In the genomic region with DNA sequence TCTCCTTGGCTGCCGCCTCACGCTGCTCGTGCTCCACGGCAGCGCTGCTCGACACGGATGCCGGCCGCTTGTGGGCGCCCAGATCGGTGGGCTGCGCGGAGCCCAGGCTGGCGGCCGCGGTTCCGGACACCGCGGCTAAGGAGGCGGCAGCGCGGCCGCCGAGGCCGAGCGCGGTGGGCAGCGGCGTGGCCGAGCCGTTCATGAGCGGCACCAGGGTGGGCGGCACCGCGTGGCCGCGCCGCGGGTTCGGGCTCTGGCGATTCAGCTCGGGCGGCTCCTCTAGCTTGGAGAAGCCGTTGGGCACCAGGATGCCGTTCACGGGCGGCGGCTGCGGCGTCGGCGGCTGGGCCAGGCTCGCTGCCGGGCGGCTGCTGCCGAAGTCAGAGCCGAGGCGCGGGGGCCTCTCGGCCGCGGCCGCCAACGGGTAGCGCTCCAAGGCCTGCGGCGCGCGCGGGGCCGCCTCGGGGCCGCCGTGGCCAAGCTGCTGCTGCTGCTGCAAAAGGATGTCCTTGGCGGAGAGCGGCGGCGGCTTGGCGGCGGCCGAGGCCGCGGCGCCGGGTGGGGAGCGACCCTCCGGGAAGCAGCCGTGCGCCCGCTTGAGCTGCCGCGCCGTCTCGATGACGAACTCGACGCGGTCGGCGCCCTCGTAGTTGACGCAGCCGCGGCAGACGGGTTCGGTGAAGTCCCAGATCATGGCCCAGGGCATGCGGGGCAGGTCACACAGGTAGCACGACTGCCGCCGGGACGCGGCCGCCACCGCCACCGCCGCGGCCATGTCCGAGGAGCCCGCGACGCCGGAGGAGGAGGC, we compare ENCODE assay signal across 1 cellular context.
TF ChIP-seq lines count a peak whose summit lies in the region.

No MANE protein-coding gene starts in this region.

TF ChIP-seq in HepG2, 621 proteins besides CTCF, POLR2A, EP300 and RAD21 (continued from another document and continues in another):
- TF ChIP-seq, protein P1, sequence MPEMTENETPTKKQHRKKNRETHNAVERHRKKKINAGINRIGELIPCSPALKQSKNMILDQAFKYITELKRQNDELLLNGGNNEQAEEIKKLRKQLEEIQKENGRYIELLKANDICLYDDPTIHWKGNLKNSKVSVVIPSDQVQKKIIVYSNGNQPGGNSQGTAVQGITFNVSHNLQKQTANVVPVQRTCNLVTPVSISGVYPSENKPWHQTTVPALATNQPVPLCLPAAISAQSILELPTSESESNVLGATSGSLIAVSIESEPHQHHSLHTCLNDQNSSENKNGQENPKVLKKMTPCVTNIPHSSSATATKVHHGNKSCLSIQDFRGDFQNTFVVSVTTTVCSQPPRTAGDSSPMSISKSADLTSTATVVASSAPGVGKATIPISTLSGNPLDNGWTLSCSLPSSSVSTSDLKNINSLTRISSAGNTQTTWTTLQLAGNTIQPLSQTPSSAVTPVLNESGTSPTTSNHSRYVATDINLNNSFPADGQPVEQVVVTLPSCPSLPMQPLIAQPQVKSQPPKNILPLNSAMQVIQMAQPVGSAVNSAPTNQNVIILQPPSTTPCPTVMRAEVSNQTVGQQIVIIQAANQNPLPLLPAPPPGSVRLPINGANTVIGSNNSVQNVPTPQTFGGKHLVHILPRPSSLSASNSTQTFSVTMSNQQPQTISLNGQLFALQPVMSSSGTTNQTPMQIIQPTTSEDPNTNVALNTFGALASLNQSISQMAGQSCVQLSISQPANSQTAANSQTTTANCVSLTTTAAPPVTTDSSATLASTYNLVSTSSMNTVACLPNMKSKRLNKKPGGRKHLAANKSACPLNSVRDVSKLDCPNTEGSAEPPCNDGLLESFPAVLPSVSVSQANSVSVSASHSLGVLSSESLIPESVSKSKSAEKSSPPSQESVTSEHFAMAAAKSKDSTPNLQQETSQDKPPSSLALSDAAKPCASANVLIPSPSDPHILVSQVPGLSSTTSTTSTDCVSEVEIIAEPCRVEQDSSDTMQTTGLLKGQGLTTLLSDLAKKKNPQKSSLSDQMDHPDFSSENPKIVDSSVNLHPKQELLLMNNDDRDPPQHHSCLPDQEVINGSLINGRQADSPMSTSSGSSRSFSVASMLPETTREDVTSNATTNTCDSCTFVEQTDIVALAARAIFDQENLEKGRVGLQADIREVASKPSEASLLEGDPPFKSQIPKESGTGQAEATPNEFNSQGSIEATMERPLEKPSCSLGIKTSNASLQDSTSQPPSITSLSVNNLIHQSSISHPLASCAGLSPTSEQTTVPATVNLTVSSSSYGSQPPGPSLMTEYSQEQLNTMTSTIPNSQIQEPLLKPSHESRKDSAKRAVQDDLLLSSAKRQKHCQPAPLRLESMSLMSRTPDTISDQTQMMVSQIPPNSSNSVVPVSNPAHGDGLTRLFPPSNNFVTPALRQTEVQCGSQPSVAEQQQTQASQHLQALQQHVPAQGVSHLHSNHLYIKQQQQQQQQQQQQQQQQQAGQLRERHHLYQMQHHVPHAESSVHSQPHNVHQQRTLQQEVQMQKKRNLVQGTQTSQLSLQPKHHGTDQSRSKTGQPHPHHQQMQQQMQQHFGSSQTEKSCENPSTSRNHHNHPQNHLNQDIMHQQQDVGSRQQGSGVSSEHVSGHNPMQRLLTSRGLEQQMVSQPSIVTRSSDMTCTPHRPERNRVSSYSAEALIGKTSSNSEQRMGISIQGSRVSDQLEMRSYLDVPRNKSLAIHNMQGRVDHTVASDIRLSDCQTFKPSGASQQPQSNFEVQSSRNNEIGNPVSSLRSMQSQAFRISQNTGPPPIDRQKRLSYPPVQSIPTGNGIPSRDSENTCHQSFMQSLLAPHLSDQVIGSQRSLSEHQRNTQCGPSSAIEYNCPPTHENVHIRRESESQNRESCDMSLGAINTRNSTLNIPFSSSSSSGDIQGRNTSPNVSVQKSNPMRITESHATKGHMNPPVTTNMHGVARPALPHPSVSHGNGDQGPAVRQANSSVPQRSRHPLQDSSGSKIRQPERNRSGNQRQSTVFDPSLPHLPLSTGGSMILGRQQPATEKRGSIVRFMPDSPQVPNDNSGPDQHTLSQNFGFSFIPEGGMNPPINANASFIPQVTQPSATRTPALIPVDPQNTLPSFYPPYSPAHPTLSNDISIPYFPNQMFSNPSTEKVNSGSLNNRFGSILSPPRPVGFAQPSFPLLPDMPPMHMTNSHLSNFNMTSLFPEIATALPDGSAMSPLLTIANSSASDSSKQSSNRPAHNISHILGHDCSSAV (CRISPR knock-in tag; IDR thresholded peaks at IDR 0.05; ENCODE audit: borderline replicate concordance), result no peak
- TF ChIP-seq CBX2 (IDR thresholded peaks at IDR 0.05; ENCODE audit: low read depth, low read length) (no peak), CBX2 (CRISPR knock-in tag; IDR thresholded peaks at IDR 0.05; ENCODE audit: low read depth) (no peak), ERF (CRISPR knock-in tag; IDR thresholded peaks at IDR 0.05) (no peak), RARG (CRISPR knock-in tag; IDR thresholded peaks at IDR 0.05; ENCODE audit: low read depth) (no peak), ZNF136 (CRISPR knock-in tag; IDR thresholded peaks at IDR 0.05; ENCODE audit: low read depth) (no peak), MBD4 (IDR thresholded peaks at IDR 0.05; ENCODE audit: borderline replicate concordance, low read length) (no peak), SNAPC2 (CRISPR knock-in tag; IDR thresholded peaks at IDR 0.05) (0 out of 2 replicates have a peak, but pooled peaks have one; percentile 3), MATR3 (CRISPR knock-in tag; IDR thresholded peaks at IDR 0.05) (no peak), ZNF331 (CRISPR knock-in tag; IDR thresholded peaks at IDR 0.05) (no peak), ZFYVE20 (CRISPR knock-in tag; IDR thresholded peaks at IDR 0.05; ENCODE audit: borderline replicate concordance, low read depth) (0 out of 2 replicates have a peak, but pooled peaks have one; percentile 49), ZNF543 (CRISPR knock-in tag; IDR thresholded peaks at IDR 0.05) (no peak), ZNF558 (CRISPR knock-in tag; IDR thresholded peaks at IDR 0.05; ENCODE audit: borderline replicate concordance) (no peak), FOXM1 (CRISPR knock-in tag; IDR thresholded peaks at IDR 0.05) (no peak), TAF15 (IDR thresholded peaks at IDR 0.05; ENCODE audit: low read depth, low read length, poor library complexity, severe bottlenecking) (peak; percentile 43), ZNF713 (CRISPR knock-in tag; IDR thresholded peaks at IDR 0.05) (0 out of 2 replicates have a peak, but pooled peaks have one; percentile 7), RARA (CRISPR knock-in tag; IDR thresholded peaks at IDR 0.05) (peak; percentile 38; the same call in 1 of the 2 replicates), ONECUT2 (CRISPR knock-in tag; IDR thresholded peaks at IDR 0.05) (no peak), AGO1 (IDR thresholded peaks at IDR 0.05; ENCODE audit: low read depth, low read length, poor library complexity, severe bottlenecking) (peak; percentile 96), ZFP82 (CRISPR knock-in tag; IDR thresholded peaks at IDR 0.05; ENCODE audit: borderline replicate concordance) (peak; percentile 79; the same call in 1 of the 2 replicates), JDP2 (CRISPR knock-in tag; IDR thresholded peaks at IDR 0.05; ENCODE audit: borderline replicate concordance) (no peak), ZMYM3 (CRISPR knock-in tag; IDR thresholded peaks at IDR 0.05) (no peak), NR3C1 (CRISPR knock-in tag; IDR thresholded peaks at IDR 0.05) (no peak), ZNF781 (CRISPR knock-in tag; IDR thresholded peaks at IDR 0.05; ENCODE audit: borderline replicate concordance, not compliant biosample characterization) (no peak), ZNF678 (CRISPR knock-in tag; IDR thresholded peaks at IDR 0.05) (no peak)
- TF ChIP-seq, protein P2, sequence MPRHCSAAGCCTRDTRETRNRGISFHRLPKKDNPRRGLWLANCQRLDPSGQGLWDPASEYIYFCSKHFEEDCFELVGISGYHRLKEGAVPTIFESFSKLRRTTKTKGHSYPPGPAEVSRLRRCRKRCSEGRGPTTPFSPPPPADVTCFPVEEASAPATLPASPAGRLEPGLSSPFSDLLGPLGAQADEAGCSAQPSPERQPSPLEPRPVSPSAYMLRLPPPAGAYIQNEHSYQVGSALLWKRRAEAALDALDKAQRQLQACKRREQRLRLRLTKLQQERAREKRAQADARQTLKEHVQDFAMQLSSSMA (CRISPR knock-in tag; IDR thresholded peaks at IDR 0.05), result no peak
- TF ChIP-seq, protein P3, sequence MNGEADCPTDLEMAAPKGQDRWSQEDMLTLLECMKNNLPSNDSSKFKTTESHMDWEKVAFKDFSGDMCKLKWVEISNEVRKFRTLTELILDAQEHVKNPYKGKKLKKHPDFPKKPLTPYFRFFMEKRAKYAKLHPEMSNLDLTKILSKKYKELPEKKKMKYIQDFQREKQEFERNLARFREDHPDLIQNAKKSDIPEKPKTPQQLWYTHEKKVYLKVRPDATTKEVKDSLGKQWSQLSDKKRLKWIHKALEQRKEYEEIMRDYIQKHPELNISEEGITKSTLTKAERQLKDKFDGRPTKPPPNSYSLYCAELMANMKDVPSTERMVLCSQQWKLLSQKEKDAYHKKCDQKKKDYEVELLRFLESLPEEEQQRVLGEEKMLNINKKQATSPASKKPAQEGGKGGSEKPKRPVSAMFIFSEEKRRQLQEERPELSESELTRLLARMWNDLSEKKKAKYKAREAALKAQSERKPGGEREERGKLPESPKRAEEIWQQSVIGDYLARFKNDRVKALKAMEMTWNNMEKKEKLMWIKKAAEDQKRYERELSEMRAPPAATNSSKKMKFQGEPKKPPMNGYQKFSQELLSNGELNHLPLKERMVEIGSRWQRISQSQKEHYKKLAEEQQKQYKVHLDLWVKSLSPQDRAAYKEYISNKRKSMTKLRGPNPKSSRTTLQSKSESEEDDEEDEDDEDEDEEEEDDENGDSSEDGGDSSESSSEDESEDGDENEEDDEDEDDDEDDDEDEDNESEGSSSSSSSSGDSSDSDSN (CRISPR knock-in tag; IDR thresholded peaks at IDR 0.05), result peak; percentile 42
- TF ChIP-seq, protein P4, sequence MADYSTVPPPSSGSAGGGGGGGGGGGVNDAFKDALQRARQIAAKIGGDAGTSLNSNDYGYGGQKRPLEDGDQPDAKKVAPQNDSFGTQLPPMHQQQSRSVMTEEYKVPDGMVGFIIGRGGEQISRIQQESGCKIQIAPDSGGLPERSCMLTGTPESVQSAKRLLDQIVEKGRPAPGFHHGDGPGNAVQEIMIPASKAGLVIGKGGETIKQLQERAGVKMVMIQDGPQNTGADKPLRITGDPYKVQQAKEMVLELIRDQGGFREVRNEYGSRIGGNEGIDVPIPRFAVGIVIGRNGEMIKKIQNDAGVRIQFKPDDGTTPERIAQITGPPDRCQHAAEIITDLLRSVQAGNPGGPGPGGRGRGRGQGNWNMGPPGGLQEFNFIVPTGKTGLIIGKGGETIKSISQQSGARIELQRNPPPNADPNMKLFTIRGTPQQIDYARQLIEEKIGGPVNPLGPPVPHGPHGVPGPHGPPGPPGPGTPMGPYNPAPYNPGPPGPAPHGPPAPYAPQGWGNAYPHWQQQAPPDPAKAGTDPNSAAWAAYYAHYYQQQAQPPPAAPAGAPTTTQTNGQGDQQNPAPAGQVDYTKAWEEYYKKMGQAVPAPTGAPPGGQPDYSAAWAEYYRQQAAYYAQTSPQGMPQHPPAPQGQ (CRISPR knock-in tag; IDR thresholded peaks at IDR 0.05; ENCODE audit: borderline replicate concordance), result no peak
- TF ChIP-seq, protein P5, sequence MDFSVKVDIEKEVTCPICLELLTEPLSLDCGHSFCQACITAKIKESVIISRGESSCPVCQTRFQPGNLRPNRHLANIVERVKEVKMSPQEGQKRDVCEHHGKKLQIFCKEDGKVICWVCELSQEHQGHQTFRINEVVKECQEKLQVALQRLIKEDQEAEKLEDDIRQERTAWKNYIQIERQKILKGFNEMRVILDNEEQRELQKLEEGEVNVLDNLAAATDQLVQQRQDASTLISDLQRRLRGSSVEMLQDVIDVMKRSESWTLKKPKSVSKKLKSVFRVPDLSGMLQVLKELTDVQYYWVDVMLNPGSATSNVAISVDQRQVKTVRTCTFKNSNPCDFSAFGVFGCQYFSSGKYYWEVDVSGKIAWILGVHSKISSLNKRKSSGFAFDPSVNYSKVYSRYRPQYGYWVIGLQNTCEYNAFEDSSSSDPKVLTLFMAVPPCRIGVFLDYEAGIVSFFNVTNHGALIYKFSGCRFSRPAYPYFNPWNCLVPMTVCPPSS (IDR thresholded peaks at IDR 0.05), result no peak
- TF ChIP-seq, protein P6, sequence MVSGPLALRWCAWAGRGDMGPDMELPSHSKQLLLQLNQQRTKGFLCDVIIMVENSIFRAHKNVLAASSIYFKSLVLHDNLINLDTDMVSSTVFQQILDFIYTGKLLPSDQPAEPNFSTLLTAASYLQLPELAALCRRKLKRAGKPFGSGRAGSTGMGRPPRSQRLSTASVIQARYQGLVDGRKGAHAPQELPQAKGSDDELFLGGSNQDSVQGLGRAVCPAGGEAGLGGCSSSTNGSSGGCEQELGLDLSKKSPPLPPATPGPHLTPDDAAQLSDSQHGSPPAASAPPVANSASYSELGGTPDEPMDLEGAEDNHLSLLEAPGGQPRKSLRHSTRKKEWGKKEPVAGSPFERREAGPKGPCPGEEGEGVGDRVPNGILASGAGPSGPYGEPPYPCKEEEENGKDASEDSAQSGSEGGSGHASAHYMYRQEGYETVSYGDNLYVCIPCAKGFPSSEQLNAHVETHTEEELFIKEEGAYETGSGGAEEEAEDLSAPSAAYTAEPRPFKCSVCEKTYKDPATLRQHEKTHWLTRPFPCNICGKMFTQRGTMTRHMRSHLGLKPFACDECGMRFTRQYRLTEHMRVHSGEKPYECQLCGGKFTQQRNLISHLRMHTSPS (CRISPR knock-in tag; IDR thresholded peaks at IDR 0.05; ENCODE audit: low read depth), result no peak
- TF ChIP-seq, protein P7, sequence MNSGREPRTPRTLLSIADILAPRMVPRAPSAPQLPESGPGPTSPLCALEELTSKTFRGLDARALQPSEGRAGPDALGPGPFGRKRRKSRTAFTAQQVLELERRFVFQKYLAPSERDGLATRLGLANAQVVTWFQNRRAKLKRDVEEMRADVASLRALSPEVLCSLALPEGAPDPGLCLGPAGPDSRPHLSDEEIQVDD (CRISPR knock-in tag; IDR thresholded peaks at IDR 0.05; ENCODE audit: borderline replicate concordance), result no peak
- TF ChIP-seq, protein P8, sequence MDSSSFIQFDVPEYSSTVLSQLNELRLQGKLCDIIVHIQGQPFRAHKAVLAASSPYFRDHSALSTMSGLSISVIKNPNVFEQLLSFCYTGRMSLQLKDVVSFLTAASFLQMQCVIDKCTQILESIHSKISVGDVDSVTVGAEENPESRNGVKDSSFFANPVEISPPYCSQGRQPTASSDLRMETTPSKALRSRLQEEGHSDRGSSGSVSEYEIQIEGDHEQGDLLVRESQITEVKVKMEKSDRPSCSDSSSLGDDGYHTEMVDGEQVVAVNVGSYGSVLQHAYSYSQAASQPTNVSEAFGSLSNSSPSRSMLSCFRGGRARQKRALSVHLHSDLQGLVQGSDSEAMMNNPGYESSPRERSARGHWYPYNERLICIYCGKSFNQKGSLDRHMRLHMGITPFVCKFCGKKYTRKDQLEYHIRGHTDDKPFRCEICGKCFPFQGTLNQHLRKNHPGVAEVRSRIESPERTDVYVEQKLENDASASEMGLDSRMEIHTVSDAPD (CRISPR knock-in tag; IDR thresholded peaks at IDR 0.05), result no peak
- TF ChIP-seq, protein P9, sequence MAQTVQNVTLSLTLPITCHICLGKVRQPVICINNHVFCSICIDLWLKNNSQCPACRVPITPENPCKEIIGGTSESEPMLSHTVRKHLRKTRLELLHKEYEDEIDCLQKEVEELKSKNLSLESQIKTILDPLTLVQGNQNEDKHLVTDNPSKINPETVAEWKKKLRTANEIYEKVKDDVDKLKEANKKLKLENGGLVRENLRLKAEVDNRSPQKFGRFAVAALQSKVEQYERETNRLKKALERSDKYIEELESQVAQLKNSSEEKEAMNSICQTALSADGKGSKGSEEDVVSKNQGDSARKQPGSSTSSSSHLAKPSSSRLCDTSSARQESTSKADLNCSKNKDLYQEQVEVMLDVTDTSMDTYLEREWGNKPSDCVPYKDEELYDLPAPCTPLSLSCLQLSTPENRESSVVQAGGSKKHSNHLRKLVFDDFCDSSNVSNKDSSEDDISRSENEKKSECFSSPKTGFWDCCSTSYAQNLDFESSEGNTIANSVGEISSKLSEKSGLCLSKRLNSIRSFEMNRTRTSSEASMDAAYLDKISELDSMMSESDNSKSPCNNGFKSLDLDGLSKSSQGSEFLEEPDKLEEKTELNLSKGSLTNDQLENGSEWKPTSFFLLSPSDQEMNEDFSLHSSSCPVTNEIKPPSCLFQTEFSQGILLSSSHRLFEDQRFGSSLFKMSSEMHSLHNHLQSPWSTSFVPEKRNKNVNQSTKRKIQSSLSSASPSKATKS (CRISPR knock-in tag; IDR thresholded peaks at IDR 0.05), result no peak
